Comparison of ENCODE assay signal across 25 cellular contexts in genomic region chr7:148445260-148446044, GRCh38.
"Had no signal": no experiment of that assay in that cellular context is flagged by ENCODE, and none has a peak within 500 bp of the region (broad histone marks: within the 10 kb centered on the region; RNA-seq: fewer than 3 reads in every experiment).

No MANE protein-coding gene starts in this region.

- H3K27ac ChIP-seq: HL-60, SJSA1, SK-N-MC had no signal

- H3K36me3 ChIP-seq: MG63, SJSA1 had no signal

- H3K4me3 ChIP-seq: MG63, SJSA1, SK-N-MC had no signal

- FAIRE-seq: HTR-8/SVneo, RCC 7860 had no signal

- DNase-seq: Karpas-422, KG1, MG63, NCI-H1092, NCI-H1105 treated with DMSO at 0.1 percent for 48 hours, NCI-H1417 treated with DMSO at 0.1 percent for 48 hours, NCI-H146, NCI-H1694 treated with DMSO at 0.1 percent for 48 hours, NCI-H1930, NCI-H2081 treated with DMSO at 0.1 percent for 48 hours, NCI-H2171, NCI-H226, NCI-H446, NCI-H510A, NCI-H524 treated with DMSO at 0.1 percent for 48 hours, NCI-H69, NCI-H774, Right ventricle myocardium superior, RPMI8226, SIG-M5 had no signal

- H3K9me3 ChIP-seq: MG63, SJSA1 had no signal

- H3K4me1 ChIP-seq: SJSA1 had no signal

- H3K27me3 ChIP-seq: MG63, SJSA1 had no signal
